In the genomic region with DNA sequence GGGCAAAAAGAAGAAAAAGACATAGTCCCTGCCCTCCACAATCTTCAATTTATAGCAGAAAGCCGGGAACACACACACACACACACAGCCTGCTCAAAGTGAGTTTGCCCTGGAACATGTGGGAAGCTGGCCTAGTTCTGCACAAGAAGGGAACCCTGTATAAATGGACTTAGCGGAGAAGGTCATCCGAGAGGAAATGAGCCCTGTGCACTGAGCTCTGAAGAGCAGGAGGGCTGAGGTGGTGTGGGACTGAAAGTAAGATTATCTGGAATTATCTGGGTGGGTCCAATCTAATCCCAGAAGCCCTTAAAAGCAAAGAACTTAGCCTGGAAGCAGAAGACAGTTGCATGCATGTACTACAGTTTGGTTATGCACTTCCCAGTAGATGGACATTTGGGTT, we compare ENCODE assay signal across 23 cellular contexts.
DNase-seq lines count a peak whose midpoint lies in the region; ATAC-seq, FAIRE-seq and TF ChIP-seq lines count a peak whose summit lies in the region.
"Had no signal": no experiment of that assay in that cellular context is flagged by ENCODE, and none has a peak within 500 bp of the region (broad histone marks: within the 10 kb centered on the region; RNA-seq: fewer than 3 reads in every experiment).

No MANE protein-coding gene starts in this region.

- no peak overlapping the region for H3K4me3 ChIP-seq in esophagus muscularis mucosa
- H3K4me3 ChIP-seq: A549; BLaER1 treated with 17β-estradiol and CSF1 and Interleukin-3, amounts not matched to agents 10 nM and 100 nM; GM12878 had no signal

- H3K27ac ChIP-seq in esophagus muscularis mucosa (replicated peaks in 1 of 4): no peak overlapping the region
- H3K27ac ChIP-seq: 22Rv1; A549; BLaER1 treated with 17β-estradiol and CSF1 and Interleukin-3, amounts not matched to agents 10 nM and 100 nM; C4-2B had no signal

- no peak for TF ChIP-seq CTCF in esophagus muscularis mucosa (IDR thresholded peaks at IDR 0.05)

- TF ChIP-seq POLR2A in esophagus muscularis mucosa (IDR thresholded peaks at IDR 0.05; ENCODE audit: low read depth): no peak

- H3K4me3 Mint-ChIP-seq in stimulated activated naive CD8-positive, alpha-beta T cell treated with anti-CD3 and anti-CD28 coated beads, Interleukin-15, amount 100 ng/mL, for 72 hours: no peak overlapping the region
- H3K4me3 Mint-ChIP-seq: B cell; CD4-positive, alpha-beta T cell; CD8-positive, alpha-beta T cell had no signal

- no peaks in the 10 kb centered on the region for H3K4me1 ChIP-seq in esophagus muscularis mucosa
- H3K4me1 ChIP-seq: A549, Caco-2 had no signal

- 89% methylated on average over 3 of the region's 3 CpGs for WGBS in esophagus muscularis mucosa

- no peaks in the 10 kb centered on the region for H3K4me1 Mint-ChIP-seq in stimulated activated naive CD8-positive, alpha-beta T cell treated with anti-CD3 and anti-CD28 coated beads, Interleukin-15, amount 100 ng/mL, for 72 hours
- H3K4me1 Mint-ChIP-seq: B cell had no signal

- no peaks in the 10 kb centered on the region for H3K9me3 ChIP-seq in esophagus muscularis mucosa
- H3K9me3 ChIP-seq: A549, Caco-2 had no signal

- DNase-seq in NCI-H82 (lab: John Stamatoyannopoulos, UW): peak; percentile 21
- DNase-seq in NCI-H82 treated with DMSO at 0.1 percent for 48 hours (lab: John Stamatoyannopoulos, UW; ENCODE audit: unreplicated experiment): no peak
- DNase-seq in esophagus muscularis mucosa (ENCODE audit: extremely low spot score): peak; percentile 68
- no peak for DNase-seq in urothelium cell line (ENCODE audit: low spot score)
- DNase-seq in stimulated activated naive CD8-positive, alpha-beta T cell treated with anti-CD3 and anti-CD28 coated beads, Interleukin-15, amount 100 ng/mL, for 72 hours: no peak
- DNase-seq in GM03348 (ENCODE audit: low spot score): no peak
- DNase-seq: AML-193; Caco-2; Calu3; CD4-positive, alpha-beta T cell; CD8-positive, alpha-beta T cell; DMS79 treated with DMSO at 0.1 percent for 48 hours; GF-D8 had no signal

- H3K27ac Mint-ChIP-seq in stimulated activated naive CD8-positive, alpha-beta T cell treated with anti-CD3 and anti-CD28 coated beads, Interleukin-15, amount 100 ng/mL, for 72 hours: no peak overlapping the region
- H3K27ac Mint-ChIP-seq: B cell; CD4-positive, alpha-beta T cell; CD8-positive, alpha-beta T cell had no signal

- FAIRE-seq in urothelium cell line (lab: Jason Lieb, UNC): peak; percentile 35
- FAIRE-seq: A549, D721Med, G401.6, GM12878, GM12892, GM18507 had no signal

- no peaks in the 10 kb centered on the region for H3K36me3 ChIP-seq in esophagus muscularis mucosa
- H3K36me3 ChIP-seq: BLaER1 treated with 17β-estradiol and CSF1 and Interleukin-3, amounts not matched to agents 10 nM and 100 nM had no signal

- no peaks in the 10 kb centered on the region for H3K27me3 ChIP-seq in esophagus muscularis mucosa
- H3K27me3 ChIP-seq: BLaER1 treated with 17β-estradiol and CSF1 and Interleukin-3, amounts not matched to agents 10 nM and 100 nM had no signal

- intact Hi-C loops in esophagus muscularis mucosa (cut with DNase I): no loop called here

- no peak for TF ChIP-seq EP300 in esophagus muscularis mucosa (IDR thresholded peaks at IDR 0.05)

- ATAC-seq in stimulated activated naive CD8-positive, alpha-beta T cell treated with anti-CD3 and anti-CD28 coated beads, Interleukin-15, amount 100 ng/mL, for 72 hours: no peak
- ATAC-seq: A549; CD8-positive, alpha-beta T cell; GM12878 had no signal

- H3K27me3 Mint-ChIP-seq in stimulated activated naive CD8-positive, alpha-beta T cell treated with anti-CD3 and anti-CD28 coated beads, Interleukin-15, amount 100 ng/mL, for 72 hours: no peaks in the 10 kb centered on the region
- H3K27me3 Mint-ChIP-seq: B cell; CD4-positive, alpha-beta T cell had no signal

- no peaks in the 10 kb centered on the region for H3K9me3 Mint-ChIP-seq in stimulated activated naive CD8-positive, alpha-beta T cell treated with anti-CD3 and anti-CD28 coated beads, Interleukin-15, amount 100 ng/mL, for 72 hours
- H3K9me3 Mint-ChIP-seq: CD4-positive, alpha-beta T cell; CD8-positive, alpha-beta T cell had no signal

Comparison
In these comparisons a context has a peak if more than half of its experiments do, and no peak if none do; other contexts are left out.
1. DNase-seq: peak in NCI-H82 (single experiment) and esophagus muscularis mucosa (single experiment); none in NCI-H82 treated with DMSO at 0.1 percent for 48 hours (single experiment), urothelium cell line (single experiment), stimulated activated naive CD8-positive, alpha-beta T cell treated with anti-CD3 and anti-CD28 coated beads, Interleukin-15, amount 100 ng/mL, for 72 hours (0 of 2) and GM03348 (single experiment).